In genomic region chr19:18436651-18437478, GRCh38 we compare ENCODE assay signal across 8 cellular contexts. TPM values are rescaled to one million over a fixed set of nuclear protein-coding genes. Genes with fewer than 3 reads are reported as not detected.
DNase-seq lines count a peak whose midpoint lies in the region; ATAC-seq, FAIRE-seq and TF ChIP-seq lines count a peak whose summit lies in the region.

No MANE protein-coding gene starts in this region.

- peaks cover 14% of the 10 kb centered on the region; the same call in 1 of the 2 replicates for H3K23me2 ChIP-seq in H1 (ENCODE audit: low read depth, low read length)

- POLR2A ChIA-PET in activated CD8-positive, alpha-beta T cell treated with anti-CD3 and anti-CD28 coated beads, Interleukin-2, amount 10 ng/mL, durations not matched to agents 7 days and 5 days (lab: Charles Lee): interaction anchor here (0.6 to 1.4 kb wide), 4 partner anchors 16 to 155 kb away, joined by 3 read pairs; no protein-coding TSS in a partner anchor
- POLR2A ChIA-PET in H1 (lab: Charles Lee; ENCODE audit: partially characterized antibody): interaction anchor here (0.6 to 6.7 kb wide), 8 partner anchors 9 to 1079 kb away, joined by 3 to 65 read pairs (median 4); partner anchors contain the start of genes JUND, SSBP4 and TSSK6

- TF ChIP-seq CTCF in GM12864 (IDR thresholded peaks at IDR 0.05; ENCODE audit: low read depth, low read length, missing control alignments): no peak
- TF ChIP-seq CTCF in H1 (IDR thresholded peaks at IDR 0.05; ENCODE audit: control extremely low read depth in 1 of 3, insufficient read depth in 1 of 3, low read depth in 1 of 3, low read length in 3 of 3): no peak

- CTCF ChIA-PET in activated CD8-positive, alpha-beta T cell treated with anti-CD3 and anti-CD28 coated beads, Interleukin-2, amount 10 ng/mL, durations not matched to agents 7 days and 5 days (lab: Charles Lee): interaction anchor here (0.8 kb wide), 1 partner anchor 25 kb away, joined by 3 read pairs; no protein-coding TSS in a partner anchor
- CTCF ChIA-PET in H1 (lab: Charles Lee; ENCODE audit: partially characterized antibody): interaction anchor here (0.6 to 1.6 kb wide), 3 partner anchors 13 to 152 kb away, joined by 4 to 5 read pairs (median 5); partner anchors contain the start of gene REX1BD

- no peak overlapping the region for H2AK5ac ChIP-seq in H1 (ENCODE audit: low read depth, low read length)

- H4K5ac ChIP-seq in H1 (ENCODE audit: insufficient read length, low read depth, low read length): peak overlapping the region; percentile 89

- WGBS in H1 (ENCODE audit: extremely low coverage in 1 of 2, insufficient coverage in 1 of 2, insufficient read length in 1 of 2, insufficient replicate concordance in 2 of 2, low coverage in 1 of 2, low lambda C conversion rate in 2 of 2, missing lambda C conversion rate in 1 of 2), 2 experiments: 24% methylated on average over 40 of the region's 67 CpGs; no CpG with 5 or more reads in 1 of the 2 experiments

- H3K14ac ChIP-seq in H1 (ENCODE audit: insufficient read length): no peak overlapping the region

- no peak overlapping the region for H2BK120ac ChIP-seq in H1 (replicated peaks; ENCODE audit: low read depth, low read length)

- no peak for TF ChIP-seq RAD21 in H1 (IDR thresholded peaks at IDR 0.05 in 1 of 2, conservative IDR thresholded peaks at IDR 0.05 in 1 of 2; ENCODE audit: low read depth in 2 of 2, low read length in 2 of 2)

- no peaks in the 10 kb centered on the region for H3K9me3 ChIP-seq in H1 (ENCODE audit: insufficient read depth in 2 of 2, low read depth in 1 of 2, low read length in 1 of 2)
- H3K9me3 ChIP-seq in mononuclear cell (ENCODE audit: low read depth, low read length): no peaks in the 10 kb centered on the region

- H3K9ac ChIP-seq in H1 (replicated peaks in 1 of 4; ENCODE audit: extremely low read depth in 1 of 4, low read depth in 3 of 4, low read length in 3 of 4): peak overlapping the region in 3 of 4 experiments; percentile 37 to 66 (median 51); a peak in 5 of 7 replicates

- DNase-seq in GM12864 (ENCODE audit: low read depth) (no peak), NCI-H748 (lab: John Stamatoyannopoulos, UW; ENCODE audit: unreplicated experiment) (peak; percentile 82), H1 (ENCODE audit: low read depth in 1 of 2, low spot score in 2 of 2) (peak in 1 of 2 experiments; percentile 92)
- peak; percentile 91 for DNase-seq in activated CD8-positive, alpha-beta T cell treated with anti-CD3 and anti-CD28 coated beads, Interleukin-2, amount 10 ng/mL, durations not matched to agents 7 days and 5 days
- peak; percentile 54 to 83 (median 68) for DNase-seq in stimulated activated naive CD4-positive, alpha-beta T cell (lab: John Stamatoyannopoulos, UW)

- H4K91ac ChIP-seq in H1 (replicated peaks; ENCODE audit: insufficient read length, low read length): peak overlapping the region; percentile 95

- H4K20me1 ChIP-seq in H1 (replicated peaks in 1 of 2; ENCODE audit: control insufficient read depth in 1 of 2, insufficient read depth in 2 of 2, low read length in 2 of 2): peaks cover 0 to 15% of the 10 kb centered on the region in 2 experiments

- peak overlapping the region; percentile 80 to 99 for H3K4me2 ChIP-seq in H1 (ENCODE audit: insufficient read depth in 1 of 2, low read depth in 2 of 2, low read length in 2 of 2)

- H3K36me3 ChIP-seq in H1 (ENCODE audit: control insufficient read depth in 2 of 4, insufficient read depth in 4 of 4, low read length in 3 of 4): peaks cover 2 to 13% (median 7%) of the 10 kb centered on the region in 4 experiments; a peak in 4 of 8 replicates

- H3K9me3 Mint-ChIP-seq in activated CD8-positive, alpha-beta T cell treated with anti-CD3 and anti-CD28 coated beads, Interleukin-2, amount 10 ng/mL, durations not matched to agents 7 days and 5 days (ENCODE audit: insufficient read depth): no peaks in the 10 kb centered on the region

- H3K79me1 ChIP-seq in H1 (ENCODE audit: low read depth, low read length): no peaks in the 10 kb centered on the region; the same call in 1 of the 2 replicates

- TF ChIP-seq POLR2A in H1 (IDR thresholded peaks at IDR 0.05; ENCODE audit: control extremely low read depth in 1 of 2, low read depth in 2 of 2, low read length in 2 of 2): peak in 1 of 2 experiments; percentile 33; a peak in 2 of 3 replicates

- H3K27ac ChIP-seq in H1 (ENCODE audit: low read depth, low read length): peak overlapping the region; percentile 58; the same call in 1 of the 2 replicates

- TF ChIP-seq EP300 in H1 (IDR thresholded peaks at IDR 0.05; ENCODE audit: borderline replicate concordance in 1 of 2, low read depth in 2 of 2, low read length in 2 of 2): no peak

- H2BK15ac ChIP-seq in H1 (ENCODE audit: low read length): 0 out of 2 replicates have a peak overlapping the region, but pooled peaks have one; percentile 72

- peaks cover 24% of the 10 kb centered on the region for H3K36me3 Mint-ChIP-seq in activated CD8-positive, alpha-beta T cell treated with anti-CD3 and anti-CD28 coated beads, Interleukin-2, amount 10 ng/mL, durations not matched to agents 7 days and 5 days (ENCODE audit: low read depth)

- H3K4me1 Mint-ChIP-seq in activated CD8-positive, alpha-beta T cell treated with anti-CD3 and anti-CD28 coated beads, Interleukin-2, amount 10 ng/mL, durations not matched to agents 7 days and 5 days (ENCODE audit: low read depth): peaks cover 48% of the 10 kb centered on the region

- no peak for FAIRE-seq in H1 (lab: Jason Lieb, UNC)

- H4K8ac ChIP-seq in H1 (ENCODE audit: extremely low read depth, insufficient read depth, low read length): peak overlapping the region; percentile 57; the same call in 1 of the 2 replicates

- H3K4me1 ChIP-seq in H1 (replicated peaks in 1 of 4; ENCODE audit: control insufficient read depth in 3 of 4, insufficient read depth in 4 of 4, low read length in 3 of 4) (peaks cover 5 to 39% (median 26%) of the 10 kb centered on the region in 4 experiments), mononuclear cell (ENCODE audit: insufficient read depth, low read length) (peaks cover 36% of the 10 kb centered on the region)

- peak overlapping the region; percentile 98 for H3K18ac ChIP-seq in H1 (ENCODE audit: extremely low read depth, low read length)

- no peak overlapping the region for H3K23ac ChIP-seq in H1 (ENCODE audit: insufficient read length)

- H2BK12ac ChIP-seq in H1 (ENCODE audit: low read depth, low read length): peak overlapping the region; percentile 7; the same call in 1 of the 2 replicates

- ATAC-seq in HG02943 (IDR thresholded peaks at IDR 0.05; ENCODE audit: low read depth, unreplicated experiment) (peak; percentile 58), HG03378 (IDR thresholded peaks at IDR 0.05; ENCODE audit: unreplicated experiment) (no peak)
- ATAC-seq in activated CD8-positive, alpha-beta T cell treated with anti-CD3 and anti-CD28 coated beads, Interleukin-2, amount 10 ng/mL, durations not matched to agents 7 days and 5 days: peak; percentile 74

- peak overlapping the region; percentile 72 for H3K4me3 Mint-ChIP-seq in activated CD8-positive, alpha-beta T cell treated with anti-CD3 and anti-CD28 coated beads, Interleukin-2, amount 10 ng/mL, durations not matched to agents 7 days and 5 days

- H2BK5ac ChIP-seq in H1 (ENCODE audit: low read depth, low read length): peak overlapping the region; percentile 96

- H3K27me3 ChIP-seq in H1 (replicated peaks in 1 of 4; ENCODE audit: control insufficient read depth in 3 of 4, extremely low read depth in 1 of 4, insufficient read depth in 3 of 4, low read length in 3 of 4) (no peaks in the 10 kb centered on the region; a peak in 1 of 7 replicates), mononuclear cell (ENCODE audit: insufficient read depth, low read length) (peaks cover 2% of the 10 kb centered on the region)

- H3K27me3 Mint-ChIP-seq in activated CD8-positive, alpha-beta T cell treated with anti-CD3 and anti-CD28 coated beads, Interleukin-2, amount 10 ng/mL, durations not matched to agents 7 days and 5 days (ENCODE audit: low read depth): no peaks in the 10 kb centered on the region

- H3K27ac Mint-ChIP-seq in activated CD8-positive, alpha-beta T cell treated with anti-CD3 and anti-CD28 coated beads, Interleukin-2, amount 10 ng/mL, durations not matched to agents 7 days and 5 days: peak overlapping the region; percentile 39

- H2AFZ ChIP-seq in H1 (ENCODE audit: low read length): no peak overlapping the region

- H3K4me3 ChIP-seq in GM12864 (ENCODE audit: low read depth, low read length): peak overlapping the region; percentile 46
- H3K4me3 ChIP-seq in H1 (ENCODE audit: extremely low read depth in 1 of 4, insufficient read depth in 2 of 4, low read depth in 3 of 4, low read length in 4 of 4): peak overlapping the region; percentile 62 to 94 (median 78)
- H3K4me3 ChIP-seq in mononuclear cell (ENCODE audit: low read length): peak overlapping the region; percentile 16

- no peak overlapping the region for H2BK20ac ChIP-seq in H1 (ENCODE audit: low read length)

- H3K4ac ChIP-seq in H1 (replicated peaks; ENCODE audit: insufficient read length, low read depth, low read length): peak overlapping the region; percentile 85

- H3K79me2 ChIP-seq in H1 (ENCODE audit: control insufficient read depth in 1 of 2, insufficient read depth in 2 of 2, low read length in 2 of 2): no peaks in the 10 kb centered on the region

- peak overlapping the region; percentile 59 for H3K56ac ChIP-seq in H1 (replicated peaks; ENCODE audit: insufficient read length, low read depth, low read length)

RNA-seq across cellular contexts. Expression of gene ISYNA1, which starts 1.1 kb away (rescaled TPM):
- total RNA-seq in activated CD8-positive, alpha-beta T cell treated with anti-CD3 and anti-CD28 coated beads, Interleukin-2, amount 10 ng/mL, durations not matched to agents 7 days and 5 days: 10 to 100 TPM; 26.7 to 33.5 TPM
- total RNA-seq in H1 (2021; fragmentation: NEBNext Ultra II Directional; extraction: Animal tissue kit (Norgen Biotek cat#: 25700)): 207 and 215 TPM in 2 replicates
- polyA plus RNA-seq in H1 (2011; rRNA removed): 264 and 330 TPM in 2 replicates
- polyA plus RNA-seq in H1 (2011; cell fraction: cytosol; rRNA removed): 164 TPM
- 558 TPM for polyA plus RNA-seq in H1 (2011; cell fraction: nucleus; rRNA removed)
- polyA plus RNA-seq in H1 (2012, experiment 1 of 2): 147 to 255 TPM (median 231 TPM) in 4 replicates
- 269 TPM for polyA plus RNA-seq in H1 (2012, experiment 2 of 2)
- polyA plus RNA-seq in H1 (2013, experiment 1 of 2): 172 TPM
- polyA plus RNA-seq in H1 (2013, experiment 2 of 2): 158 TPM
- polyA minus RNA-seq in H1 (2011; rRNA and poly(A)+ RNA removed): 67.7 and 79.7 TPM in 2 replicates
- polyA minus RNA-seq in H1 (2011; cell fraction: cytosol; rRNA and poly(A)+ RNA removed): 153 TPM
- 97.1 TPM for polyA minus RNA-seq in H1 (2011; cell fraction: nucleus; rRNA and poly(A)+ RNA removed)
- 7.8 TPM for total RNA-seq in mononuclear cell

RNA-seq across cellular contexts. Expression of gene SSBP4, which starts 17.7 kb away (rescaled TPM):
- 100 to 1,000 TPM; 198 to 204 TPM for total RNA-seq in activated CD8-positive, alpha-beta T cell treated with anti-CD3 and anti-CD28 coated beads, Interleukin-2, amount 10 ng/mL, durations not matched to agents 7 days and 5 days
- total RNA-seq in H1 (2021; fragmentation: NEBNext Ultra II Directional; extraction: Animal tissue kit (Norgen Biotek cat#: 25700)): 26.4 and 30.5 TPM in 2 replicates
- 33.7 and 51.3 TPM in 2 replicates for polyA plus RNA-seq in H1 (2011; rRNA removed)
- polyA plus RNA-seq in H1 (2011; cell fraction: cytosol; rRNA removed): 28.5 TPM
- polyA plus RNA-seq in H1 (2011; cell fraction: nucleus; rRNA removed): 60.9 TPM
- polyA plus RNA-seq in H1 (2012, experiment 1 of 2): 11.5 to 29.1 TPM (median 22.0 TPM) in 4 replicates
- polyA plus RNA-seq in H1 (2012, experiment 2 of 2): 26.6 TPM
- polyA plus RNA-seq in H1 (2013, experiment 1 of 2): 40.7 TPM
- 42.3 TPM for polyA plus RNA-seq in H1 (2013, experiment 2 of 2)
- 1.9 and 3.2 TPM in 2 replicates for polyA minus RNA-seq in H1 (2011; rRNA and poly(A)+ RNA removed)
- 25.3 TPM for polyA minus RNA-seq in H1 (2011; cell fraction: cytosol; rRNA and poly(A)+ RNA removed)
- 21.7 TPM for polyA minus RNA-seq in H1 (2011; cell fraction: nucleus; rRNA and poly(A)+ RNA removed)
- 46.2 TPM for total RNA-seq in mononuclear cell

RNA-seq across cellular contexts. Expression of gene LRRC25, which starts 39.4 kb away (rescaled TPM):
- under 1 TPM; 0.53 to 0.68 TPM for total RNA-seq in activated CD8-positive, alpha-beta T cell treated with anti-CD3 and anti-CD28 coated beads, Interleukin-2, amount 10 ng/mL, durations not matched to agents 7 days and 5 days
- total RNA-seq in H1 (2021; fragmentation: NEBNext Ultra II Directional; extraction: Animal tissue kit (Norgen Biotek cat#: 25700)): 0.20 and 0.23 TPM in 2 replicates
- polyA plus RNA-seq in H1 (2011; rRNA removed): 0.31 and 0.41 TPM in 2 replicates
- 0.35 TPM for polyA plus RNA-seq in H1 (2011; cell fraction: cytosol; rRNA removed)
- polyA plus RNA-seq in H1 (2011; cell fraction: nucleus; rRNA removed): 0.30 TPM
- 0.09 to 0.29 TPM (median 0.19 TPM) in 3 of 4 replicates, not detected in the other for polyA plus RNA-seq in H1 (2012, experiment 1 of 2)
- 0.16 TPM for polyA plus RNA-seq in H1 (2012, experiment 2 of 2)
- polyA plus RNA-seq in H1 (2013, experiment 1 of 2): 0.14 TPM
- polyA plus RNA-seq in H1 (2013, experiment 2 of 2): 0.13 TPM
- polyA minus RNA-seq in H1 (2011; rRNA and poly(A)+ RNA removed): 0.35 and 0.46 TPM in 2 replicates
- polyA minus RNA-seq in H1 (2011; cell fraction: cytosol; rRNA and poly(A)+ RNA removed): not detected
- polyA minus RNA-seq in H1 (2011; cell fraction: nucleus; rRNA and poly(A)+ RNA removed): not detected
- 32.7 TPM for total RNA-seq in mononuclear cell

RNA-seq across cellular contexts. Expression of gene GDF15, which starts 50.9 kb away (rescaled TPM):
- total RNA-seq in activated CD8-positive, alpha-beta T cell treated with anti-CD3 and anti-CD28 coated beads, Interleukin-2, amount 10 ng/mL, durations not matched to agents 7 days and 5 days: not detected
- 4.1 and 5.0 TPM in 2 replicates for total RNA-seq in H1 (2021; fragmentation: NEBNext Ultra II Directional; extraction: Animal tissue kit (Norgen Biotek cat#: 25700))
- polyA plus RNA-seq in H1 (2011; rRNA removed): 8.5 and 18.8 TPM in 2 replicates
- polyA plus RNA-seq in H1 (2011; cell fraction: cytosol; rRNA removed): 8.2 TPM
- polyA plus RNA-seq in H1 (2011; cell fraction: nucleus; rRNA removed): 17.2 TPM
- polyA plus RNA-seq in H1 (2012, experiment 1 of 2): 4.9 to 6.1 TPM (median 5.6 TPM) in 4 replicates
- polyA plus RNA-seq in H1 (2012, experiment 2 of 2): 5.5 TPM
- 11.8 TPM for polyA plus RNA-seq in H1 (2013, experiment 1 of 2)
- polyA plus RNA-seq in H1 (2013, experiment 2 of 2): 14.4 TPM
- 1.1 and 2.9 TPM in 2 replicates for polyA minus RNA-seq in H1 (2011; rRNA and poly(A)+ RNA removed)
- 6.8 TPM for polyA minus RNA-seq in H1 (2011; cell fraction: cytosol; rRNA and poly(A)+ RNA removed)
- 9.7 TPM for polyA minus RNA-seq in H1 (2011; cell fraction: nucleus; rRNA and poly(A)+ RNA removed)
- total RNA-seq in mononuclear cell: not detected

Comparison
In these comparisons a context has a peak if more than half of its experiments do, and no peak if none do; other contexts are left out.
1. H3K4me3 ChIP-seq: peak in every context shown above with its lines; median percentile 78 in H1; 46 in GM12864; 16 in mononuclear cell.
2. RNA of gene LRRC25, which starts 39.4 kb away (total RNA-seq): 32.7 TPM in mononuclear cell (single experiment); 0.53 to 0.68 TPM in activated CD8-positive, alpha-beta T cell treated with anti-CD3 and anti-CD28 coated beads, Interleukin-2, amount 10 ng/mL, durations not matched to agents 7 days and 5 days and 0.20 to 0.23 TPM in H1; every median in the first group is over 10 times any median in the second.